22 cellular contexts compared by ENCODE assay signal in genomic region chr16:49672753-49673152, GRCh38.
A peak's percentile ranks its signal among the peaks of the same experiment; 100 is the strongest.
DNase-seq lines count a peak whose midpoint lies in the region; ATAC-seq and TF ChIP-seq lines count a peak whose summit lies in the region.
"Had no signal": no experiment of that assay in that cellular context is flagged by ENCODE, and none has a peak within 500 bp of the region (broad histone marks: within the 10 kb centered on the region; RNA-seq: fewer than 3 reads in every experiment).

No MANE protein-coding gene starts in this region.

- H3K9me3 Mint-ChIP-seq in GM23338 (no peaks in the 10 kb centered on the region), endodermal cell (no peaks in the 10 kb centered on the region)
- H3K9me3 Mint-ChIP-seq: CD4-positive, CD25-positive, alpha-beta regulatory T cell; IgD-negative memory B cell had no signal

- H3K4me1 ChIP-seq in GM23338 (ENCODE audit: insufficient read depth): no peaks in the 10 kb centered on the region
- H3K4me1 ChIP-seq in endodermal cell (ENCODE audit: control insufficient read depth, insufficient read depth, low read length): no peaks in the 10 kb centered on the region

- H3F3A ChIP-seq in GM23338 (replicated peaks; ENCODE audit: low read depth): no peaks in the 10 kb centered on the region

- no peak for DNase-seq in GM23338 (ENCODE audit: low spot score)
- DNase-seq in NCI-H146 (lab: John Stamatoyannopoulos, UW): peak; percentile 90
- peak; percentile 92 for DNase-seq in NCI-H69 (lab: John Stamatoyannopoulos, UW)
- DNase-seq in endodermal cell: no peak
- DNase-seq in NCI-H2196 (lab: John Stamatoyannopoulos, UW; ENCODE audit: unreplicated experiment): no peak
- no peak for DNase-seq in HuH-7.5 (ENCODE audit: low spot score)
- DNase-seq in DMS114 treated with DMSO at 0.1 percent for 48 hours (lab: John Stamatoyannopoulos, UW; ENCODE audit: unreplicated experiment): no peak
- no peak for DNase-seq in AG08396 (ENCODE audit: low spot score)
- DNase-seq: CD4-positive, CD25-positive, alpha-beta regulatory T cell; DMS79 treated with DMSO at 0.1 percent for 48 hours; H7; Karpas-422; MV-4-11; NCI-H1105 treated with DMSO at 0.1 percent for 48 hours; NCI-H1930; NCI-H446 treated with DMSO at 0.1 percent for 48 hours; SHP77; SW 1271; T-helper 17 cell had no signal

- WGBS in endodermal cell (ENCODE audit: insufficient coverage in 1 of 2, insufficient read length in 1 of 2), 2 experiments: 92 to 95% methylated on average over 2 to 9 of the region's 11 CpGs

- H3K27ac Mint-ChIP-seq in GM23338: no peak overlapping the region
- no peak overlapping the region for H3K27ac Mint-ChIP-seq in endodermal cell
- H3K27ac Mint-ChIP-seq: CD4-positive, CD25-positive, alpha-beta regulatory T cell; IgD-negative memory B cell; T-helper 17 cell had no signal

- H3K4me1 Mint-ChIP-seq in GM23338: peaks cover 10% of the 10 kb centered on the region; the same call in 2 of the 3 replicates
- H3K4me1 Mint-ChIP-seq in endodermal cell: no peaks in the 10 kb centered on the region
- H3K4me1 Mint-ChIP-seq: CD4-positive, CD25-positive, alpha-beta regulatory T cell; T-helper 17 cell had no signal

- H4K20me1 ChIP-seq in GM23338 (replicated peaks; ENCODE audit: insufficient read depth): no peaks in the 10 kb centered on the region

- peak; percentile 37 for ATAC-seq in GM23338
- ATAC-seq: T-helper 17 cell had no signal

- TF ChIP-seq CTCF in GM23338 (conservative IDR thresholded peaks at IDR 0.05; ENCODE audit: low read depth in 2 of 2): peak in 1 of 2 experiments; percentile 30; a peak in 2 of 4 replicates
- TF ChIP-seq CTCF in endodermal cell (conservative IDR thresholded peaks at IDR 0.05): peak; percentile 48

- H3K27ac ChIP-seq in GM23338 (ENCODE audit: low read depth): no peak overlapping the region
- H3K27ac ChIP-seq in endodermal cell (ENCODE audit: low read depth, low read length): no peak overlapping the region
- H3K27ac ChIP-seq: HL-60, SK-N-MC had no signal

- H3K36me3 ChIP-seq in GM23338 (ENCODE audit: insufficient read depth): no peaks in the 10 kb centered on the region
- H3K36me3 ChIP-seq in endodermal cell (ENCODE audit: control insufficient read depth, insufficient read depth, low read length): no peaks in the 10 kb centered on the region

- H3K4me3 Mint-ChIP-seq in GM23338 (no peak overlapping the region), endodermal cell (no peak overlapping the region)
- H3K4me3 Mint-ChIP-seq: CD4-positive, CD25-positive, alpha-beta regulatory T cell; IgD-negative memory B cell; T-helper 17 cell had no signal

- no peaks in the 10 kb centered on the region for H3K79me2 ChIP-seq in GM23338 (replicated peaks; ENCODE audit: insufficient read depth)

- H3K27me3 ChIP-seq in GM23338 (ENCODE audit: insufficient read depth) (no peaks in the 10 kb centered on the region), endodermal cell (ENCODE audit: control insufficient read depth, insufficient read depth, low read length, poor library complexity, severe bottlenecking) (no peaks in the 10 kb centered on the region)

- no peak overlapping the region for H2AFZ ChIP-seq in GM23338

- H3K4me3 ChIP-seq in GM23338 (no peak overlapping the region), endodermal cell (ENCODE audit: low read length) (no peak overlapping the region)
- H3K4me3 ChIP-seq: SK-N-MC had no signal

- H3K4me2 ChIP-seq in GM23338: no peak overlapping the region

- H3K27me3 Mint-ChIP-seq in GM23338 (ENCODE audit: insufficient read depth, low read depth, poor library complexity): peaks cover 13% of the 10 kb centered on the region
- H3K27me3 Mint-ChIP-seq in endodermal cell (ENCODE audit: insufficient read depth): no peaks in the 10 kb centered on the region
- H3K27me3 Mint-ChIP-seq: CD4-positive, CD25-positive, alpha-beta regulatory T cell had no signal

- H3K36me3 Mint-ChIP-seq in GM23338 (ENCODE audit: low read depth) (peaks cover 5% of the 10 kb centered on the region; the same call in 1 of the 3 replicates), endodermal cell (ENCODE audit: low read depth) (peaks cover 2% of the 10 kb centered on the region)
- H3K36me3 Mint-ChIP-seq: CD4-positive, CD25-positive, alpha-beta regulatory T cell; IgD-negative memory B cell had no signal

- H3K9me3 ChIP-seq in endodermal cell (ENCODE audit: control insufficient read depth, low read length): no peaks in the 10 kb centered on the region

- no peak overlapping the region for H3K9ac ChIP-seq in endodermal cell (ENCODE audit: extremely low read depth, low read length, poor library complexity, severe bottlenecking)

- no peaks in the 10 kb centered on the region for H3K9me2 ChIP-seq in GM23338 (ENCODE audit: insufficient read depth)

TF ChIP-seq in GM23338, 12 proteins besides CTCF, POLR2A, EP300 and RAD21 (continues in another document):
- TF ChIP-seq ZNF462 (CRISPR knock-in tag; IDR thresholded peaks at IDR 0.05) (no peak), EZH2 (IDR thresholded peaks at IDR 0.05; ENCODE audit: low read depth, unreplicated experiment) (no peak), ETS1 (IDR thresholded peaks at IDR 0.05) (no peak), JUNB (IDR thresholded peaks at IDR 0.05; ENCODE audit: unreplicated experiment) (no peak), EZH2phosphoT487 (IDR thresholded peaks at IDR 0.05; ENCODE audit: unreplicated experiment) (no peak), ZNF331 (CRISPR knock-in tag; IDR thresholded peaks at IDR 0.05; ENCODE audit: low read depth) (no peak), STAT1 (IDR thresholded peaks at IDR 0.05; ENCODE audit: unreplicated experiment) (no peak), CREB1 (CRISPR knock-in tag; IDR thresholded peaks at IDR 0.05; ENCODE audit: low read depth) (no peak)

Comparison
In these comparisons a context has a peak if more than half of its experiments do, and no peak if none do; other contexts are left out.
1. DNase-seq: peak in NCI-H146 (single experiment) and NCI-H69 (single experiment); none in GM23338 (single experiment), endodermal cell (single experiment), NCI-H2196 (single experiment), HuH-7.5 (single experiment), DMS114 treated with DMSO at 0.1 percent for 48 hours (single experiment) and AG08396 (single experiment).